In genomic region chr17:37187262-37187661, GRCh38 we compare ENCODE assay signal across 21 cellular contexts.
DNase-seq lines count a peak whose midpoint lies in the region; ATAC-seq and TF ChIP-seq lines count a peak whose summit lies in the region.
"Had no signal": no experiment of that assay in that cellular context is flagged by ENCODE, and none has a peak within 500 bp of the region (broad histone marks: within the 10 kb centered on the region; RNA-seq: fewer than 3 reads in every experiment).

No MANE protein-coding gene starts in this region.

- no peak overlapping the region for H3K4me3 Mint-ChIP-seq in Calu3 (ENCODE audit: low read depth, unreplicated experiment)
- H3K4me3 Mint-ChIP-seq: CD14-positive monocyte had no signal

- H3K27me3 ChIP-seq in PC-3 (ENCODE audit: low read length): no peaks in the 10 kb centered on the region

- intact Hi-C loops in PC-3 (cut with micrococcal nuclease) (no loop called here), Calu3 (cut with micrococcal nuclease; ENCODE audit: unreplicated experiment) (no loop called here)

- peak; percentile 38 for DNase-seq in EL
- DNase-seq in PC-3: peak; percentile 12
- DNase-seq in astrocyte of the spinal cord (ENCODE audit: low read depth, low spot score): peak; percentile 4
- peak; percentile 79 for DNase-seq in iris pigment epithelial cell (ENCODE audit: low read depth)
- no peak for DNase-seq in LoVo (ENCODE audit: low spot score)
- DNase-seq in Calu3: no peak
- DNase-seq: ACHN, AML-193, DMS 273 treated with DMSO at 0.1 percent for 48 hours, DND-41, GDM1, H7, MV-4-11, NCI-H1417, NCI-H187 treated with DMSO at 0.1 percent for 48 hours, NCI-H345, NCI-H524 treated with DMSO at 0.1 percent for 48 hours had no signal

- no peak overlapping the region for H2AFZ ChIP-seq in PC-3 (ENCODE audit: low read length)

- no peaks in the 10 kb centered on the region for H3F3A ChIP-seq in PC-3 (ENCODE audit: low read length, unreplicated experiment)

- H4K20me1 ChIP-seq in PC-3 (ENCODE audit: low read length): no peaks in the 10 kb centered on the region

- POLR2A ChIA-PET in PC-3 (lab: Charles Lee; ENCODE audit: unreplicated experiment): no interaction called here

- in situ Hi-C loops in astrocyte of the spinal cord (cut with HindIII; ENCODE audit: low sequenced_read_pairs): no loop called here

- H3K4me2 ChIP-seq in PC-3 (ENCODE audit: low read length): no peak overlapping the region

- peaks cover 16% of the 10 kb centered on the region for H3K36me3 ChIP-seq in PC-3 (ENCODE audit: low read depth, low read length)

- H3K27me3 Mint-ChIP-seq in Calu3 (ENCODE audit: unreplicated experiment): no peaks in the 10 kb centered on the region

- H3K4me3 ChIP-seq in PC-3 (ENCODE audit: low read length) (no peak overlapping the region), astrocyte of the spinal cord (ENCODE audit: low read depth, low read length) (no peak overlapping the region)
- H3K4me3 ChIP-seq: K562 had no signal

- CTCF ChIA-PET in PC-3 (lab: Charles Lee) (no interaction called here), Calu3 (lab: Charles Lee) (interaction anchor here (0.7 kb wide), 1 partner anchor 174 kb away, joined by 3 read pairs; no protein-coding TSS in a partner anchor)

- no peak overlapping the region for H3K27ac Mint-ChIP-seq in Calu3 (ENCODE audit: unreplicated experiment)
- H3K27ac Mint-ChIP-seq: CD14-positive monocyte had no signal

- ATAC-seq in PC-3: no peak
- ATAC-seq in HG03196 (IDR thresholded peaks at IDR 0.05; ENCODE audit: unreplicated experiment): no peak
- ATAC-seq in HG03045 (IDR thresholded peaks at IDR 0.05; ENCODE audit: unreplicated experiment): no peak
- ATAC-seq: K562 had no signal

- BruUV-seq in PC-3 (replicated peaks; lab: Mats Ljungman, UMichigan) (no TSS peak), Calu3 (replicated peaks; lab: Mats Ljungman, UMichigan) (no TSS peak)

- no peaks in the 10 kb centered on the region for H3K79me2 ChIP-seq in PC-3 (ENCODE audit: low read length)

- no peaks in the 10 kb centered on the region for H3K9me3 Mint-ChIP-seq in Calu3 (ENCODE audit: low read depth, unreplicated experiment)
- H3K9me3 Mint-ChIP-seq: CD14-positive monocyte had no signal

- H3K9ac ChIP-seq in PC-3 (ENCODE audit: low read length): no peak overlapping the region

- no peak for TF ChIP-seq CTCF in PC-3 (conservative IDR thresholded peaks at IDR 0.05; ENCODE audit: low read depth, low read length)
- TF ChIP-seq CTCF in astrocyte of the spinal cord (IDR thresholded peaks at IDR 0.05; ENCODE audit: low read depth, low read length): no peak
- TF ChIP-seq CTCF in Calu3 (IDR thresholded peaks at IDR 0.05; ENCODE audit: unreplicated experiment): no peak

- H3K36me3 Mint-ChIP-seq in Calu3 (ENCODE audit: insufficient read depth, unreplicated experiment): peaks cover 76% of the 10 kb centered on the region

- no peaks in the 10 kb centered on the region for H3K9me3 ChIP-seq in PC-3 (ENCODE audit: low read length)

- peaks cover 13% of the 10 kb centered on the region for H3K4me1 ChIP-seq in PC-3 (ENCODE audit: insufficient read depth, low read length)

- H3K4me1 Mint-ChIP-seq in Calu3 (ENCODE audit: low read depth, unreplicated experiment): peaks cover 11% of the 10 kb centered on the region
- H3K4me1 Mint-ChIP-seq: CD14-positive monocyte had no signal

- no peak overlapping the region for H3K27ac ChIP-seq in PC-3 (ENCODE audit: low read length)

- no peaks in the 10 kb centered on the region for H3K9me2 ChIP-seq in PC-3 (replicated peaks; ENCODE audit: low read length)

Comparison
In these comparisons a context has a peak if more than half of its experiments do, and no peak if none do; other contexts are left out.
1. DNase-seq: peak in EL (single experiment), PC-3 (single experiment), astrocyte of the spinal cord (single experiment) and iris pigment epithelial cell (single experiment); none in LoVo (single experiment) and Calu3 (single experiment).